Comparison of ENCODE assay signal across 2 cellular contexts in the genomic region with DNA sequence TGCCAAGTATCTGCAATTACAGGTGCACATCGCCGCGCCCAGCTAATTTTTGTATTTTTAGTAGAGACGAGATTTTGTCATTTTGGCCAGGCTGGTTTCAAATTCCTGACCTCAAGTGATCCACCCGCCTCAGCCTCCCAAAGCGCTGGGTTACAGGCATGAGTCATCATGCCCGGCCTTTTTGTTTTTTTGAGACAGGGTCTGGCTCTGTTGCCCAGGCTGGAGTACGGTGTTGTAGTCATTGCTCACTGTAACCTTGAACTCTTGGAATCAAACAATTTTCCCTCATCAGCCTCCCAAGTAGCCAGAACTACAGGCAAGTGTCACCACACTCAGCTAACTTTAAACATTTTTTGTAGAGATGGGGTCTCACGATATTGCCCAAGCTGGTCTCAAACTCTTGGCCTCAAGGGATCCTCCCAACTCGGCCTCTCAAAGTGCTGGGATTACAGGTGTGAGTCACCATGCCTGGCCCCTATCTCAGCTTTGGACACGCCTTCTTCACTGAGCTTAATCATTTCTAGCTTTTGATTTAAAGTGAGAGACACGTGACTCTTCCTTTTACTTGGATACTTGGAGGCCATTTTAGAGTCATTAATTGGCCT.
TF ChIP-seq lines count a peak whose summit lies in the region.

No MANE protein-coding gene starts in this region.

TF ChIP-seq in HepG2, 621 proteins besides CTCF, POLR2A, EP300 and RAD21:
- TF ChIP-seq ESRRA (CRISPR knock-in tag; IDR thresholded peaks at IDR 0.05; ENCODE audit: low read depth) (no peak), ZNF121 (CRISPR knock-in tag; IDR thresholded peaks at IDR 0.05) (peak; percentile 93), NFYC (CRISPR knock-in tag; IDR thresholded peaks at IDR 0.05) (no peak), ZNF460 (CRISPR knock-in tag; IDR thresholded peaks at IDR 0.05; ENCODE audit: borderline replicate concordance) (peak; percentile 14; the same call in 1 of the 2 replicates), FOSL2 (CRISPR knock-in tag; IDR thresholded peaks at IDR 0.05) (peak; percentile 79), ZNF337 (CRISPR knock-in tag; IDR thresholded peaks at IDR 0.05; ENCODE audit: borderline replicate concordance, low read depth) (no peak), KDM4B (CRISPR knock-in tag; IDR thresholded peaks at IDR 0.05) (no peak)
- TF ChIP-seq, protein P1, sequence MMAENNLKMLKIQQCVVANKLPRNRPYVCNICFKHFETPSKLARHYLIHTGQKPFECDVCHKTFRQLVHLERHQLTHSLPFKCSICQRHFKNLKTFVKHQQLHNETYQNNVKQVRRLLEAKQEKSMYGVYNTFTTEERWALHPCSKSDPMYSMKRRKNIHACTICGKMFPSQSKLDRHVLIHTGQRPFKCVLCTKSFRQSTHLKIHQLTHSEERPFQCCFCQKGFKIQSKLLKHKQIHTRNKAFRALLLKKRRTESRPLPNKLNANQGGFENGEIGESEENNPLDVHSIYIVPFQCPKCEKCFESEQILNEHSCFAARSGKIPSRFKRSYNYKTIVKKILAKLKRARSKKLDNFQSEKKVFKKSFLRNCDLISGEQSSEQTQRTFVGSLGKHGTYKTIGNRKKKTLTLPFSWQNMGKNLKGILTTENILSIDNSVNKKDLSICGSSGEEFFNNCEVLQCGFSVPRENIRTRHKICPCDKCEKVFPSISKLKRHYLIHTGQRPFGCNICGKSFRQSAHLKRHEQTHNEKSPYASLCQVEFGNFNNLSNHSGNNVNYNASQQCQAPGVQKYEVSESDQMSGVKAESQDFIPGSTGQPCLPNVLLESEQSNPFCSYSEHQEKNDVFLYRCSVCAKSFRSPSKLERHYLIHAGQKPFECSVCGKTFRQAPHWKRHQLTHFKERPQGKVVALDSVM (CRISPR knock-in tag; IDR thresholded peaks at IDR 0.05), result peak; percentile 34; the same call in 1 of the 2 replicates
TF ChIP-seq in HepG2: peak in this region for 4.

TF ChIP-seq in K562, 482 proteins besides CTCF, POLR2A, EP300 and RAD21:
- TF ChIP-seq RBM14 (IDR thresholded peaks at IDR 0.05; ENCODE audit: borderline replicate concordance, insufficient read depth, low read depth, low read length) (no peak), ZKSCAN1 (IDR thresholded peaks at IDR 0.05; ENCODE audit: low read depth, low read length) (no peak), RNF2 (IDR thresholded peaks at IDR 0.05) (no peak), FOSL1 (tag; conservative IDR thresholded peaks at IDR 0.05) (peak; percentile 87), ZNF121 (CRISPR knock-in tag; conservative IDR thresholded peaks at IDR 0.05) (peak; percentile 98), CBFA2T2 (conservative IDR thresholded peaks at IDR 0.05) (0 out of 2 replicates have a peak, but pooled peaks have one; percentile 17), DPF2 (IDR thresholded peaks at IDR 0.05) (0 out of 2 replicates have a peak, but pooled peaks have one; percentile 24), KAT2B (IDR thresholded peaks at IDR 0.05; ENCODE audit: low read depth, low read length) (no peak), KDM1A (IDR thresholded peaks at IDR 0.05) (peak; percentile 55 to 64), ADNP (tag; IDR thresholded peaks at IDR 0.05) (peak; percentile 65), RBM25 (IDR thresholded peaks at IDR 0.05; ENCODE audit: low read depth, low read length, severe bottlenecking) (peak; percentile 53), ARID1B (IDR thresholded peaks at IDR 0.05) (0 out of 2 replicates have a peak, but pooled peaks have one; percentile 11), ZNF239 (CRISPR knock-in tag; IDR thresholded peaks at IDR 0.05) (no peak), ILK (tag; IDR thresholded peaks at IDR 0.05; ENCODE audit: borderline replicate concordance, low read depth) (no peak), IRF2 (CRISPR knock-in tag; IDR thresholded peaks at IDR 0.05) (no peak), JUND (IDR thresholded peaks at IDR 0.05; ENCODE audit: borderline replicate concordance, low read depth, low read length) (peak; percentile 55; the same call in 1 of the 2 replicates), JUND (tag; IDR thresholded peaks at IDR 0.05; ENCODE audit: borderline replicate concordance, low read depth, low read length) (peak; percentile 75; the same call in 2 of the 3 replicates), BCOR (IDR thresholded peaks at IDR 0.05) (peak; percentile 41; the same call in 1 of the 2 replicates), CEBPG (CRISPR knock-in tag; IDR thresholded peaks at IDR 0.05) (no peak), CEBPG (tag; conservative IDR thresholded peaks at IDR 0.05 in 1 of 2, IDR thresholded peaks at IDR 0.05 in 1 of 2) (0 out of 4 replicates have a peak, but pooled peaks of 1 of the 2 experiments have one; percentile 20), TOE1 (IDR thresholded peaks at IDR 0.05; ENCODE audit: borderline replicate concordance) (peak; percentile 51; the same call in 1 of the 2 replicates), TOE1 (CRISPR knock-in tag; IDR thresholded peaks at IDR 0.05; ENCODE audit: borderline replicate concordance, low read depth) (no peak), ZNF384 (IDR thresholded peaks at IDR 0.05; ENCODE audit: low read depth, low read length) (0 out of 2 replicates have a peak, but pooled peaks have one; percentile 32), RAD51 (IDR thresholded peaks at IDR 0.05; ENCODE audit: borderline replicate concordance, low read depth) (peak; percentile 69)
- TF ChIP-seq, protein P2, sequence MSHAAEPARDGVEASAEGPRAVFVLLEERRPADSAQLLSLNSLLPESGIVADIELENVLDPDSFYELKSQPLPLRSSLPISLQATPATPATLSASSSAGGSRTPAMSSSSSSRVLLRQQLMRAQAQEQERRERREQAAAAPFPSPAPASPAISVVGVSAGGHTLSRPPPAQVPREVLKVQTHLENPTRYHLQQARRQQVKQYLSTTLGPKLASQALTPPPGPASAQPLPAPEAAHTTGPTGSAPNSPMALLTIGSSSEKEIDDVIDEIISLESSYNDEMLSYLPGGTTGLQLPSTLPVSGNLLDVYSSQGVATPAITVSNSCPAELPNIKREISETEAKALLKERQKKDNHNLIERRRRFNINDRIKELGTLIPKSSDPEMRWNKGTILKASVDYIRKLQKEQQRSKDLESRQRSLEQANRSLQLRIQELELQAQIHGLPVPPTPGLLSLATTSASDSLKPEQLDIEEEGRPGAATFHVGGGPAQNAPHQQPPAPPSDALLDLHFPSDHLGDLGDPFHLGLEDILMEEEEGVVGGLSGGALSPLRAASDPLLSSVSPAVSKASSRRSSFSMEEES (CRISPR knock-in tag; IDR thresholded peaks at IDR 0.05), result peak; percentile 67
- TF ChIP-seq, protein P3, sequence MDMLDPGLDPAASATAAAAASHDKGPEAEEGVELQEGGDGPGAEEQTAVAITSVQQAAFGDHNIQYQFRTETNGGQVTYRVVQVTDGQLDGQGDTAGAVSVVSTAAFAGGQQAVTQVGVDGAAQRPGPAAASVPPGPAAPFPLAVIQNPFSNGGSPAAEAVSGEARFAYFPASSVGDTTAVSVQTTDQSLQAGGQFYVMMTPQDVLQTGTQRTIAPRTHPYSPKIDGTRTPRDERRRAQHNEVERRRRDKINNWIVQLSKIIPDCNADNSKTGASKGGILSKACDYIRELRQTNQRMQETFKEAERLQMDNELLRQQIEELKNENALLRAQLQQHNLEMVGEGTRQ (CRISPR knock-in tag; IDR thresholded peaks at IDR 0.05), result 0 out of 2 replicates have a peak, but pooled peaks have one; percentile 28
- TF ChIP-seq, protein P4, sequence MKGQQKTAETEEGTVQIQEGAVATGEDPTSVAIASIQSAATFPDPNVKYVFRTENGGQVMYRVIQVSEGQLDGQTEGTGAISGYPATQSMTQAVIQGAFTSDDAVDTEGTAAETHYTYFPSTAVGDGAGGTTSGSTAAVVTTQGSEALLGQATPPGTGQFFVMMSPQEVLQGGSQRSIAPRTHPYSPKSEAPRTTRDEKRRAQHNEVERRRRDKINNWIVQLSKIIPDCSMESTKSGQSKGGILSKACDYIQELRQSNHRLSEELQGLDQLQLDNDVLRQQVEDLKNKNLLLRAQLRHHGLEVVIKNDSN (CRISPR knock-in tag; IDR thresholded peaks at IDR 0.05), result peak; percentile 29; the same call in 1 of the 2 replicates
- TF ChIP-seq, protein P5, sequence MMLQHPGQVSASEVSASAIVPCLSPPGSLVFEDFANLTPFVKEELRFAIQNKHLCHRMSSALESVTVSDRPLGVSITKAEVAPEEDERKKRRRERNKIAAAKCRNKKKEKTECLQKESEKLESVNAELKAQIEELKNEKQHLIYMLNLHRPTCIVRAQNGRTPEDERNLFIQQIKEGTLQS (IDR thresholded peaks at IDR 0.05), result peak; percentile 84
- TF ChIP-seq, protein P5 (CRISPR knock-in tag; conservative IDR thresholded peaks at IDR 0.05), result no peak
